ENCODE assay signal across 8 cellular contexts in the genomic region with DNA sequence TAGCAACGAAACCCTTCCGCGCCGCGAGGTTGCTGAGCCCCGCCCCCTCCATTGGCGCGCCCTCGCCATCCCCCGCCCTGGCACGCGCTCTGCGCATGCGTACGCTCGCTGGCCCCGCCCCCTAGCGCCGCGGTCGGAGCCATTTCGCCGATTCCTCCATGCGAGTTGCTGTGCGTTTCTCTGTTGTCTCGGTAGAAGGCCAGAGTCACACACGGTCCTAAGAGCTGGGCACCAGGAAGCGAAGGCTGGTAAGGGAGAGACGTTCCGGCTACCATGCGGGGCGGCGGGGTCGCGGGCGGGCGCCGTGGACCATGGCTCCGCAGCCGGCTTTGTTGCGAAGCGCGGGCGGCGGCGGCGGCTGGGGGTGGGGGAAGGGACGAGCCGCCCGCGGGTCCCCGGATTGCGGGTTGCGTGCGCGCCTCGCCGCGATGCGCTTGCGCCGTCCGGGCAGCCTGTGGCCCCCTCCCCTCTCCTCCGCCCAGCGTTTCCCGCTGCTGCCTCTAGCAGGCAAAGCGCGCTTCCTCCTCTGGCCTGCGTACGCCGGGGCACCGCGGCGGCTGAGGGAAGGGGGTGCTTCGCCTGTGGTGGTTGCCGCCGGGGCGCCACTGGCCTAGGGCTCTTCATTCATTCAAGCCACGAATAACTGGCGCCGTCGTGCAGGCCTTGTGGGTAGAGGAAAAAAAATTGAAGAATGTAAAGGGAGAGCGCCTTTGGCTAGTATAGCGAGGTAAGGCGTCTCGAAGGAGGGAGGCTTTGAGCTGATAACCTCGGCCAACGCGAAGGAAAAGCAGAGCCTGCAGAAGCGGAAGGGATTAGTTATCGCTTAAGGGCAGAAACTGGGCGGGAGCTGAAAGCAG. TPM values are rescaled to one million over a fixed set of nuclear protein-coding genes. Genes with fewer than 3 reads are reported as not detected.
DNase-seq lines count a peak whose midpoint lies in the region; ATAC-seq and TF ChIP-seq lines count a peak whose summit lies in the region.

A gene (plus strand): TSS at position 139 of the 857 bp plus-strand sequence. CDS start 3,220 bp downstream, outside the sequence.

- DNase-seq in NCI-H187 (lab: John Stamatoyannopoulos, UW) (peak; percentile 98 to 99), T-helper 2 cell (peak; percentile 91 to 96 (median 93)), anterior cingulate cortex (lab: John Stamatoyannopoulos, UW) (peak; percentile 41 to 99 (median 91)), right cardiac atrium (peak; percentile 96 to 98 (median 98)), putamen (ENCODE audit: low spot score) (peak; percentile 91), vagina (ENCODE audit: extremely low spot score in 2 of 2) (peak in 1 of 2 donors; percentile 89)

- H3K27ac ChIP-seq in right cardiac atrium (ENCODE audit: low read length) = peak within 1 kb of the TSS; percentile 91
- H3K27ac ChIP-seq in vagina = peak within 1 kb of the TSS; percentile 92

- H3K4me3 ChIP-seq in right cardiac atrium (ENCODE audit: low read length) (peak within 1 kb of the TSS; percentile 84), vagina (peak within 1 kb of the TSS; percentile 70 to 81)

- peaks cover 0 to 12% of the 10 kb centered on the region in 2 donors for H3K36me3 ChIP-seq in vagina

- H3K27me3 ChIP-seq in right cardiac atrium (ENCODE audit: control insufficient read depth, insufficient read depth) = no peaks in the 10 kb centered on the region
- H3K27me3 ChIP-seq in vagina = no peaks in the 10 kb centered on the region

- peaks cover 5% of the 10 kb centered on the region for H3K4me1 ChIP-seq in right cardiac atrium (ENCODE audit: control insufficient read depth, insufficient read depth, low read length)
- peaks cover 45% of the 10 kb centered on the region for H3K4me1 ChIP-seq in vagina

- TF ChIP-seq CTCF in vagina (IDR thresholded peaks at IDR 0.05) = peak in 1 of 3 experiments; percentile 15

- under 1% methylated on average over 92 of the region's 92 CpGs for WGBS in right cardiac atrium

- peak in 1 of 2 donors; percentile 92 for TF ChIP-seq POLR2A in vagina (IDR thresholded peaks at IDR 0.05)

- ATAC-seq in GM18499 (IDR thresholded peaks at IDR 0.05; ENCODE audit: insufficient read depth, unreplicated experiment) (peak; percentile 64), HG02943 (IDR thresholded peaks at IDR 0.05; ENCODE audit: low read depth, unreplicated experiment) (peak; percentile 75), right cardiac atrium (peak; percentile 92 to 94)

- H3K9me3 ChIP-seq in right cardiac atrium (ENCODE audit: control insufficient read depth, low read length) (no peaks in the 10 kb centered on the region), vagina (no peaks in the 10 kb centered on the region)

- intact Hi-C loops in right cardiac atrium (cut with DNase I) (no loop called here), vagina (cut with DNase I) (no loop called here)

RNA-seq across cellular contexts. Expression of the gene that starts here (rescaled TPM):
- total RNA-seq in right cardiac atrium (10 to 100 TPM; 70.3 to 94.7 (median 75.5) TPM), vagina (88.6 TPM)
- polyA plus RNA-seq in right cardiac atrium = 41.3 TPM
